ENCODE assay signal across 1 cellular context in the genomic region with DNA sequence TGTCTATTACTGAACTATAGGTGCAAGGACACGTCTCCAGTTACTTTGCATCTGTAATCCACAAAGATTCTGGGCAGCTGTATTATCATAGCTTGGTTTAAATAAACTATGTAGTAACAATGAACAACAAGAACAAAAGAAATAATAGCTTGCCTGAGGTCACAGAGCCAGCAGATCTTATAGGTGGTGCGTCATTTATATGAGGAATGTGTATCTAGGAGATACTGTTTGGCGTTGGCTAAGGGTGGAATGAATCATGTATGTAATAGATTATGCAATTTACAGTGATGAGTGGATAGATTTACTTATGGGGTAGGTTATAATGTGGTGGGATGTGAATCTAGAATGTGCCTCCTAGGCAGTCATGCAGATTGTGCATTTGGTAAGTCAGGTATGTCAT.
TF ChIP-seq lines count a peak whose summit lies in the region.

No MANE protein-coding gene starts in this region.

TF ChIP-seq in A549, 52 proteins besides CTCF, POLR2A, EP300 and RAD21 (continued from another document):
- 0 out of 2 replicates have a peak, but pooled peaks have one; percentile 54 for TF ChIP-seq HOXB5 (CRISPR knock-in tag; IDR thresholded peaks at IDR 0.05)
- TF ChIP-seq RNF2 (IDR thresholded peaks at IDR 0.05; ENCODE audit: borderline replicate concordance, low read depth): no peak
- peak; percentile 67 for TF ChIP-seq MAFK (IDR thresholded peaks at IDR 0.05; ENCODE audit: partially characterized antibody)
- TF ChIP-seq FOSL2 (IDR thresholded peaks at IDR 0.05): peak; percentile 81
- TF ChIP-seq FOSL2 (CRISPR knock-in tag; IDR thresholded peaks at IDR 0.05): peak; percentile 96
- peak; percentile 84 to 85; a peak in 4 of 5 replicates for TF ChIP-seq JUN (IDR thresholded peaks at IDR 0.05)
TF ChIP-seq in A549: peak in this region for 11.
